1 cellular context compared by ENCODE assay signal in genomic region chr15:66497502-66498455, GRCh38.
TF ChIP-seq lines count a peak whose summit lies in the region.

Gene SNAPC5, minus strand, starts transcription at chr15:66497762. Its CDS starts 31 bp downstream, at chr15:66497731.

TF ChIP-seq in A549, 52 proteins besides CTCF, POLR2A, EP300 and RAD21 (continued from another document):
- TF ChIP-seq, protein P1, sequence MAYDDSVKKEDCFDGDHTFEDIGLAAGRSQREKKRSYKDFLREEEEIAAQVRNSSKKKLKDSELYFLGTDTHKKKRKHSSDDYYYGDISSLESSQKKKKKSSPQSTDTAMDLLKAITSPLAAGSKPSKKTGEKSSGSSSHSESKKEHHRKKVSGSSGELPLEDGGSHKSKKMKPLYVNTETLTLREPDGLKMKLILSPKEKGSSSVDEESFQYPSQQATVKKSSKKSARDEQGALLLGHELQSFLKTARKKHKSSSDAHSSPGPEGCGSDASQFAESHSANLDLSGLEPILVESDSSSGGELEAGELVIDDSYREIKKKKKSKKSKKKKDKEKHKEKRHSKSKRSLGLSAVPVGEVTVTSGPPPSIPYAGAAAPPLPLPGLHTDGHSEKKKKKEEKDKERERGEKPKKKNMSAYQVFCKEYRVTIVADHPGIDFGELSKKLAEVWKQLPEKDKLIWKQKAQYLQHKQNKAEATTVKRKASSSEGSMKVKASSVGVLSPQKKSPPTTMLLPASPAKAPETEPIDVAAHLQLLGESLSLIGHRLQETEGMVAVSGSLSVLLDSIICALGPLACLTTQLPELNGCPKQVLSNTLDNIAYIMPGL (CRISPR knock-in tag; IDR thresholded peaks at IDR 0.05; ENCODE audit: borderline replicate concordance) = peak; percentile 87; the same call in 1 of the 2 replicates
- TF ChIP-seq ZC3H11A (IDR thresholded peaks at IDR 0.05) = no peak
- no peak for TF ChIP-seq HEYL (CRISPR knock-in tag; IDR thresholded peaks at IDR 0.05)
- peak; percentile 38; the same call in 1 of the 2 replicates for TF ChIP-seq REST (IDR thresholded peaks at IDR 0.05)
- TF ChIP-seq, protein P2, sequence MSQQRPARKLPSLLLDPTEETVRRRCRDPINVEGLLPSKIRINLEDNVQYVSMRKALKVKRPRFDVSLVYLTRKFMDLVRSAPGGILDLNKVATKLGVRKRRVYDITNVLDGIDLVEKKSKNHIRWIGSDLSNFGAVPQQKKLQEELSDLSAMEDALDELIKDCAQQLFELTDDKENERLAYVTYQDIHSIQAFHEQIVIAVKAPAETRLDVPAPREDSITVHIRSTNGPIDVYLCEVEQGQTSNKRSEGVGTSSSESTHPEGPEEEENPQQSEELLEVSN (IDR thresholded peaks at IDR 0.05; ENCODE audit: borderline replicate concordance, low read depth) = peak; percentile 37; the same call in 1 of the 2 replicates
- 0 out of 2 replicates have a peak, but pooled peaks have one; percentile 25 for TF ChIP-seq MAZ (IDR thresholded peaks at IDR 0.05; ENCODE audit: borderline replicate concordance, low read depth, low read length)
- peak; percentile 71 for TF ChIP-seq SMC3 (IDR thresholded peaks at IDR 0.05)
- TF ChIP-seq PHF8 (IDR thresholded peaks at IDR 0.05; ENCODE audit: borderline replicate concordance, low read depth) = peak; percentile 74; the same call in 1 of the 2 replicates
- TF ChIP-seq RNF2 (IDR thresholded peaks at IDR 0.05; ENCODE audit: borderline replicate concordance, low read depth) = no peak
- peak; percentile 76; the same call in 1 of the 2 replicates for TF ChIP-seq HOXB13 (CRISPR knock-in tag; IDR thresholded peaks at IDR 0.05; ENCODE audit: low read depth)
- TF ChIP-seq ESRRA (IDR thresholded peaks at IDR 0.05; ENCODE audit: borderline replicate concordance, low read length) = peak; percentile 82
- TF ChIP-seq, protein P3, sequence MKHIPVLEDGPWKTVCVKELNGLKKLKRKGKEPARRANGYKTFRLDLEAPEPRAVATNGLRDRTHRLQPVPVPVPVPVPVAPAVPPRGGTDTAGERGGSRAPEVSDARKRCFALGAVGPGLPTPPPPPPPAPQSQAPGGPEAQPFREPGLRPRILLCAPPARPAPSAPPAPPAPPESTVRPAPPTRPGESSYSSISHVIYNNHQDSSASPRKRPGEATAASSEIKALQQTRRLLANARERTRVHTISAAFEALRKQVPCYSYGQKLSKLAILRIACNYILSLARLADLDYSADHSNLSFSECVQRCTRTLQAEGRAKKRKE (CRISPR knock-in tag; IDR thresholded peaks at IDR 0.05; ENCODE audit: low read depth) = peak; percentile 69
- peak; percentile 94 for TF ChIP-seq BCL3 (IDR thresholded peaks at IDR 0.05)
- TF ChIP-seq CEBPB (IDR thresholded peaks at IDR 0.05) = peak in 1 of 2 experiments; percentile 72; a peak in 2 of 4 replicates
- TF ChIP-seq PBX3 (IDR thresholded peaks at IDR 0.05) = peak; percentile 91
- TF ChIP-seq TFCP2L1 (CRISPR knock-in tag; IDR thresholded peaks at IDR 0.05) = peak; percentile 94
- TF ChIP-seq HOXA7 (CRISPR knock-in tag; IDR thresholded peaks at IDR 0.05) = peak; percentile 98
- no peak for TF ChIP-seq CBX8 (IDR thresholded peaks at IDR 0.05)
